8 cellular contexts compared by ENCODE assay signal in the genomic region with DNA sequence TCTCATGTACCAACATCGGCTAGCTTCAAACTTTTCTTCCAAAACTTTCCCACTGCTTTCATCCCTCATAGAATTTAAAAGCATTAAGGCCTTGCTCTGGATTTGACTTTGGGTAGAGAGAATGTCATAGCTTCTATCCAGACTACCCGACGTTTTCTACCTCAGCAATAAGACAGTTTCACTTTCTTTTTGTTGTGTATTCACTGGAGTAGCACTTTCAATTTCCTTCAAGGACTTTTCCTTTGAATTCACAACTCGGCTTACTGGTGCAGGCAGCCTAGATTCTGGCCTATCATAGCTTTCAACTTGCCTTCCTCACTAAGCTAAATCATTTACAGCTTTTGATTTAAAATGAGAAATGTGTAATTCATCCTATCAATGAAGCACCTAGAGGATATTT.
A peak's percentile ranks its signal among the peaks of the same experiment; 100 is the strongest.
DNase-seq lines count a peak whose midpoint lies in the region; ATAC-seq, FAIRE-seq and TF ChIP-seq lines count a peak whose summit lies in the region.

No MANE protein-coding gene starts in this region.

- peak overlapping the region; percentile 68 for H3K4me2 ChIP-seq in BLaER1

- peak overlapping the region; percentile 69 for H3K4me3 Mint-ChIP-seq in activated naive CD8-positive, alpha-beta T cell

- H3K36me3 ChIP-seq in BLaER1 (no peaks in the 10 kb centered on the region), lung (ENCODE audit: control insufficient read depth in 2 of 2, insufficient read depth in 2 of 2, low read length in 2 of 2) (no peaks in the 10 kb centered on the region)

- no peaks in the 10 kb centered on the region for H3K9me3 Mint-ChIP-seq in activated naive CD8-positive, alpha-beta T cell (ENCODE audit: low read depth)

- no peak for TF ChIP-seq CTCF in lung (IDR thresholded peaks at IDR 0.05; ENCODE audit: control extremely low read depth, extremely low read depth)
- TF ChIP-seq CTCF in D721Med (IDR thresholded peaks at IDR 0.05; ENCODE audit: insufficient read depth, missing control alignments): no peak

- no peaks in the 10 kb centered on the region for H3K36me3 Mint-ChIP-seq in activated naive CD8-positive, alpha-beta T cell

- H3K27ac ChIP-seq in BLaER1: no peak overlapping the region; the same call in 1 of the 2 replicates
- no peak overlapping the region for H3K27ac ChIP-seq in lung (ENCODE audit: low read depth in 1 of 2, low read length in 1 of 2)

- FAIRE-seq in D721Med (lab: Jason Lieb, UNC): no peak

- ATAC-seq in HG02642 (IDR thresholded peaks at IDR 0.05; ENCODE audit: poor library complexity, unreplicated experiment): peak; percentile 54
- ATAC-seq in lung (ENCODE audit: insufficient read depth, low FRiP score): peak; percentile 85
- no peak for ATAC-seq in GM18502 (IDR thresholded peaks at IDR 0.05; ENCODE audit: poor library complexity, unreplicated experiment)
- no peak for ATAC-seq in GM18517 (IDR thresholded peaks at IDR 0.05; ENCODE audit: unreplicated experiment)

- WGBS in lung, 2 donors: 20 to 43% methylated on average over 4 of the region's 4 CpGs

- H3K9me3 ChIP-seq in BLaER1: peaks cover 5% of the 10 kb centered on the region
- no peaks in the 10 kb centered on the region for H3K9me3 ChIP-seq in lung (ENCODE audit: control insufficient read depth in 2 of 2, insufficient read depth in 1 of 2, low read length in 1 of 2)

- H3K27me3 Mint-ChIP-seq in activated naive CD8-positive, alpha-beta T cell: no peaks in the 10 kb centered on the region

- no peak overlapping the region for H3K27ac Mint-ChIP-seq in activated naive CD8-positive, alpha-beta T cell

- H3K4me1 ChIP-seq in BLaER1 (0 out of 2 replicates have a peak, but pooled peaks cover 4% of the 10 kb centered on the region), lung (ENCODE audit: control insufficient read depth in 2 of 2, insufficient read depth in 2 of 2, low read length in 2 of 2) (no peaks in the 10 kb centered on the region)

- peaks cover 10% of the 10 kb centered on the region for H3K4me1 Mint-ChIP-seq in activated naive CD8-positive, alpha-beta T cell (ENCODE audit: low read depth)

- no peaks in the 10 kb centered on the region for H4K20me1 ChIP-seq in BLaER1

- H3K27me3 ChIP-seq in BLaER1: no peaks in the 10 kb centered on the region
- no peaks in the 10 kb centered on the region for H3K27me3 ChIP-seq in lung (ENCODE audit: control insufficient read depth, insufficient read depth)

- peak overlapping the region; percentile 44; the same call in 1 of the 2 replicates for H3K9ac ChIP-seq in BLaER1

- H3K4me3 ChIP-seq in BLaER1 (peak overlapping the region; percentile 51), lung (no peak overlapping the region)

- no peak for DNase-seq in lung (ENCODE audit: low spot score)
- DNase-seq in NCI-H2227 treated with DMSO at 0.1 percent for 48 hours (lab: John Stamatoyannopoulos, UW): no peak
- DNase-seq in D721Med (ENCODE audit: insufficient read length, low spot score): no peak

Comparison
In these comparisons a context has a peak if more than half of its experiments do, and no peak if none do; other contexts are left out.
1. ATAC-seq: peak in HG02642 (single experiment) and lung (single experiment); none in GM18502 (single experiment) and GM18517 (single experiment).